Comparison of ENCODE assay signal across 21 cellular contexts in genomic region chr20:4134355-4134834, GRCh38. TPM values are rescaled to one million over a fixed set of nuclear protein-coding genes. Genes with fewer than 3 reads are reported as not detected.
DNase-seq lines count a peak whose midpoint lies in the region; ATAC-seq, FAIRE-seq and TF ChIP-seq lines count a peak whose summit lies in the region.
"Had no signal": no experiment of that assay in that cellular context is flagged by ENCODE, and none has a peak within 500 bp of the region (broad histone marks: within the 10 kb centered on the region; RNA-seq: fewer than 3 reads in every experiment).

No MANE protein-coding gene starts in this region.

- no peaks in the 10 kb centered on the region for H3K36me3 Mint-ChIP-seq in activated T-cell treated with anti-CD3 and anti-CD28 coated beads, Interleukin-2, amount 50 U/mL, for 72 hours (ENCODE audit: insufficient read depth in 2 of 2)
- no peaks in the 10 kb centered on the region for H3K36me3 Mint-ChIP-seq in activated T-cell treated with anti-CD3 and anti-CD28 coated beads, Interleukin-2, amount 50 U/mL, for 4 hours (ENCODE audit: insufficient read depth)
- H3K36me3 Mint-ChIP-seq: activated naive CD4-positive, alpha-beta T cell treated with anti-CD3 and anti-CD28 coated beads, Interleukin-2, amount 50 U/mL, for 72 hours had no signal

- peaks cover 26% of the 10 kb centered on the region for H3K4me1 ChIP-seq in IMR-90 (ENCODE audit: control insufficient read depth, insufficient read depth, low read length)
- H3K4me1 ChIP-seq in K562 (replicated peaks in 1 of 2; ENCODE audit: control insufficient read depth in 2 of 2, insufficient read depth in 2 of 2, low read length in 2 of 2): peaks cover 14 to 27% of the 10 kb centered on the region in 2 experiments
- H3K4me1 ChIP-seq in trophoblast cell (ENCODE audit: control insufficient read depth in 1 of 2, insufficient read depth in 2 of 2, low read length in 2 of 2): peaks cover 6 to 15% of the 10 kb centered on the region in 2 experiments
- no peaks in the 10 kb centered on the region for H3K4me1 ChIP-seq in psoas muscle
- H3K4me1 ChIP-seq: HAP-1 had no signal

- dilution Hi-C loops in IMR-90 (cut with HindIII; ENCODE audit: low sequenced_read_pairs, unreplicated experiment): no loop called here

- H3K4ac ChIP-seq in IMR-90 (ENCODE audit: low read depth, low read length) (peak overlapping the region; percentile 83), trophoblast cell (ENCODE audit: low read depth, low read length) (no peak overlapping the region)

- H3K18ac ChIP-seq in IMR-90 (ENCODE audit: low read depth, low read length) (peak overlapping the region; percentile 58), trophoblast cell (ENCODE audit: low read length) (no peak overlapping the region)

- peaks cover 28% of the 10 kb centered on the region for H3K9me1 ChIP-seq in IMR-90 (ENCODE audit: insufficient read depth, low read length)
- H3K9me1 ChIP-seq in K562 (ENCODE audit: control insufficient read depth, insufficient read depth, low read length): no peaks in the 10 kb centered on the region

- in situ Hi-C loops in IMR-90 (cut with MboI; ENCODE audit: low sequenced_read_pairs): no loop called here
- in situ Hi-C loops in K562 (cut with MboI): no loop called here

- H3K9me3 Mint-ChIP-seq in activated T-cell treated with anti-CD3 and anti-CD28 coated beads, Interleukin-2, amount 50 U/mL, for 72 hours: no peaks in the 10 kb centered on the region
- H3K9me3 Mint-ChIP-seq in activated T-cell treated with anti-CD3 and anti-CD28 coated beads, Interleukin-2, amount 50 U/mL, for 4 hours: no peaks in the 10 kb centered on the region
- H3K9me3 Mint-ChIP-seq: activated naive CD4-positive, alpha-beta T cell treated with anti-CD3 and anti-CD28 coated beads, Interleukin-2, amount 50 U/mL, for 72 hours had no signal

- H4K5ac ChIP-seq in IMR-90 (ENCODE audit: low read depth, low read length): peak overlapping the region; percentile 62

- no peak overlapping the region for H3K4me2 ChIP-seq in IMR-90 (ENCODE audit: low read depth, low read length)
- H3K4me2 ChIP-seq in K562 (ENCODE audit: insufficient read depth, low read length): peak overlapping the region; percentile 8; the same call in 1 of the 2 replicates
- H3K4me2 ChIP-seq in trophoblast cell (ENCODE audit: low read length): no peak overlapping the region

- CTCF ChIA-PET in IMR-90 (lab: Yijun Ruan, JAX) (no interaction called here), K562 (lab: Yijun Ruan, JAX; ENCODE audit: low intra/inter-chr PET ratio) (no interaction called here)

- no TSS peak for BruUV-seq in IMR-90 (replicated peaks; lab: Mats Ljungman, UMichigan)
- no TSS peak for BruUV-seq in K562 (replicated peaks; lab: Mats Ljungman, UMichigan)

- no peaks in the 10 kb centered on the region for H4K20me1 ChIP-seq in IMR-90 (ENCODE audit: insufficient read depth, low read length)
- no peaks in the 10 kb centered on the region for H4K20me1 ChIP-seq in K562 (replicated peaks; ENCODE audit: control insufficient read depth, insufficient read depth, low read length)

- peak overlapping the region; percentile 95 for H2AK9ac ChIP-seq in IMR-90 (replicated peaks; ENCODE audit: low read depth, low read length, poor library complexity)

- POLR2A ChIA-PET in IMR-90 (lab: Charles Lee; ENCODE audit: unreplicated experiment) (no interaction called here), K562 (lab: Yijun Ruan, JAX) (interaction anchor here (1.0 to 1.2 kb wide), 2 partner anchors 13 to 172 kb away, joined by 3 read pairs; no protein-coding TSS in a partner anchor)

- no peak for TF ChIP-seq EP300 in K562 (IDR thresholded peaks at IDR 0.05; ENCODE audit: low read length)

- H3K4me3 ChIP-seq in IMR-90 (ENCODE audit: insufficient read depth, low read depth, low read length) (no peak overlapping the region), K562 (no peak overlapping the region), trophoblast cell (ENCODE audit: low read depth, low read length) (no peak overlapping the region), psoas muscle (no peak overlapping the region)
- H3K4me3 ChIP-seq: HAP-1 had no signal

- no peak for DNase-seq in activated T-cell treated with anti-CD3 and anti-CD28 coated beads, Interleukin-2, amount 50 U/mL, for 72 hours
- DNase-seq in activated T-cell treated with anti-CD3 and anti-CD28 coated beads, Interleukin-2, amount 50 U/mL, for 4 hours: no peak
- DNase-seq in IMR-90: no peak
- no peak for DNase-seq in K562 (ENCODE audit: extremely low read depth in 1 of 4, low spot score in 3 of 4)
- DNase-seq in trophoblast cell: no peak
- DNase-seq in sciatic nerve (ENCODE audit: low spot score): no peak
- no peak for DNase-seq in psoas muscle
- DNase-seq in effector CD8-positive, alpha-beta T cell (lab: John Stamatoyannopoulos, UW): no peak
- DNase-seq: activated T-cell treated with anti-CD3 and anti-CD28 coated beads for 4 hours, brain microvascular endothelial cell, cortex of kidney, foreskin melanocyte, Karpas-422, NCI-H1105, NCI-H2107, right cardiac atrium, SIG-M5, T-helper 9 cell had no signal

- H3K4me1 Mint-ChIP-seq in activated T-cell treated with anti-CD3 and anti-CD28 coated beads, Interleukin-2, amount 50 U/mL, for 72 hours (ENCODE audit: low read depth): peaks cover 38% of the 10 kb centered on the region
- H3K4me1 Mint-ChIP-seq in activated T-cell treated with anti-CD3 and anti-CD28 coated beads, Interleukin-2, amount 50 U/mL, for 4 hours (ENCODE audit: low read depth): peaks cover 26% of the 10 kb centered on the region

- H2AFZ ChIP-seq in IMR-90 (replicated peaks; ENCODE audit: low read length, poor library complexity): peak overlapping the region; percentile 78
- no peak overlapping the region for H2AFZ ChIP-seq in K562 (ENCODE audit: low read depth, low read length)
- H2AFZ ChIP-seq in trophoblast cell (ENCODE audit: insufficient read depth, low read length, poor library complexity): no peak overlapping the region

- no peak overlapping the region for H3K9ac ChIP-seq in IMR-90 (ENCODE audit: low read depth, low read length)
- H3K9ac ChIP-seq in K562 (ENCODE audit: insufficient read depth in 1 of 2, low read depth in 2 of 2, low read length in 2 of 2): peak overlapping the region in 1 of 2 experiments; percentile 58; a peak in 1 of 4 replicates
- no peak overlapping the region for H3K9ac ChIP-seq in trophoblast cell (ENCODE audit: low read length)

- peak overlapping the region; percentile 78 for H3K27ac ChIP-seq in IMR-90 (ENCODE audit: insufficient read depth, low read length)
- H3K27ac ChIP-seq in K562 (ENCODE audit: extremely low read depth, low read depth, low read length): no peak overlapping the region
- H3K27ac ChIP-seq in trophoblast cell (ENCODE audit: low read depth, low read length): no peak overlapping the region
- no peak overlapping the region for H3K27ac ChIP-seq in psoas muscle
- H3K27ac ChIP-seq: neutrophil had no signal

- H2BK5ac ChIP-seq in IMR-90 (ENCODE audit: low read depth, low read length, poor library complexity, severe bottlenecking) (peak overlapping the region; percentile 68), trophoblast cell (ENCODE audit: low read depth, low read length, poor library complexity) (no peak overlapping the region)

- 74% methylated on average over 14 of the region's 14 CpGs; no CpG with 5 or more reads in 1 of the 2 experiments for WGBS in IMR-90 (ENCODE audit: extremely low coverage in 2 of 2, insufficient read length in 1 of 2), 2 experiments
- 9% methylated on average over 12 of the region's 14 CpGs for WGBS in K562 (ENCODE audit: insufficient coverage, low coverage, missing lambda C conversion rate)
- no CpG with 5 or more reads among the region's 14 CpGs for WGBS in trophoblast cell (ENCODE audit: extremely low coverage, insufficient coverage, insufficient read length)
- WGBS in psoas muscle, 3 donors: 68 to 69% (median 68%) methylated on average over 14 of the region's 14 CpGs

- FAIRE-seq in K562 (lab: Jason Lieb, UNC): no peak

- peak overlapping the region; percentile 5 for H2BK12ac ChIP-seq in trophoblast cell (ENCODE audit: low read length)

- H2BK120ac ChIP-seq in IMR-90 (ENCODE audit: low read depth, low read length) (peak overlapping the region; percentile 87), trophoblast cell (ENCODE audit: insufficient read depth, low read length, poor library complexity) (no peak overlapping the region)

- intact Hi-C loops in IMR-90 (cut with micrococcal nuclease): no loop called here
- intact Hi-C loops in K562 (cut with micrococcal nuclease): no loop called here
- intact Hi-C loops in sciatic nerve (cut with DNase I): no loop called here
- intact Hi-C loops in psoas muscle (cut with DNase I): no loop called here

- no peaks in the 10 kb centered on the region for H3K36me3 ChIP-seq in IMR-90 (ENCODE audit: control insufficient read depth, insufficient read depth, low read length)
- H3K36me3 ChIP-seq in K562 (ENCODE audit: control insufficient read depth, insufficient read depth, low read length): no peaks in the 10 kb centered on the region
- H3K36me3 ChIP-seq in trophoblast cell (ENCODE audit: control insufficient read depth in 1 of 2, insufficient read depth in 2 of 2, low read length in 2 of 2): no peaks in the 10 kb centered on the region
- H3K36me3 ChIP-seq in psoas muscle (ENCODE audit: insufficient read depth in 1 of 2, low read depth in 1 of 2): no peaks in the 10 kb centered on the region
- H3K36me3 ChIP-seq: brain microvascular endothelial cell, HAP-1, neutrophil had no signal

- H3K14ac ChIP-seq in IMR-90 (replicated peaks; ENCODE audit: low read depth, low read length): peak overlapping the region; percentile 93
- no peak overlapping the region for H3K14ac ChIP-seq in trophoblast cell (ENCODE audit: low read length)

- no peak overlapping the region for H3K27ac Mint-ChIP-seq in activated T-cell treated with anti-CD3 and anti-CD28 coated beads, Interleukin-2, amount 50 U/mL, for 72 hours
- H3K27ac Mint-ChIP-seq: activated naive CD4-positive, alpha-beta T cell treated with anti-CD3 and anti-CD28 coated beads, Interleukin-2, amount 50 U/mL, for 72 hours had no signal

- H3K23ac ChIP-seq in IMR-90 (ENCODE audit: low read depth, low read length) (peak overlapping the region; percentile 93; the same call in 1 of the 2 replicates), trophoblast cell (ENCODE audit: low read length) (no peak overlapping the region)

- peaks cover 10% of the 10 kb centered on the region for H3K27me3 Mint-ChIP-seq in activated T-cell treated with anti-CD3 and anti-CD28 coated beads, Interleukin-2, amount 50 U/mL, for 72 hours (ENCODE audit: low read depth)
- peaks cover 12% of the 10 kb centered on the region for H3K27me3 Mint-ChIP-seq in activated T-cell treated with anti-CD3 and anti-CD28 coated beads, Interleukin-2, amount 50 U/mL, for 4 hours (ENCODE audit: low read depth)

- ATAC-seq in activated T-cell treated with anti-CD3 and anti-CD28 coated beads, Interleukin-2, amount 50 U/mL, for 72 hours (replicated peaks in 1 of 2): no peak
- ATAC-seq in activated T-cell treated with anti-CD3 and anti-CD28 coated beads, Interleukin-2, amount 50 U/mL, for 4 hours: no peak
- ATAC-seq in IMR-90 (ENCODE audit: low read depth) (no peak), K562 (no peak), sciatic nerve (no peak), psoas muscle (no peak)
- ATAC-seq: activated naive CD4-positive, alpha-beta T cell treated with anti-CD3 and anti-CD28 coated beads, Interleukin-2, amount 50 U/mL, for 72 hours had no signal

- H4K91ac ChIP-seq in IMR-90 (ENCODE audit: insufficient read depth, low read depth, low read length) (peak overlapping the region; percentile 65), trophoblast cell (ENCODE audit: low read depth, low read length) (peak overlapping the region; percentile 62)

- H3K27me3 ChIP-seq in IMR-90 (ENCODE audit: control insufficient read depth, insufficient read depth, low read length) (no peaks in the 10 kb centered on the region), K562 (ENCODE audit: control insufficient read depth in 2 of 2, insufficient read depth in 2 of 2, low read length in 2 of 2) (no peaks in the 10 kb centered on the region), trophoblast cell (ENCODE audit: insufficient read depth, low read length) (no peaks in the 10 kb centered on the region), psoas muscle (ENCODE audit: insufficient read depth in 3 of 3, low read length in 2 of 3) (no peaks in the 10 kb centered on the region)
- H3K27me3 ChIP-seq: brain microvascular endothelial cell, neutrophil had no signal

- no peak overlapping the region for H3K56ac ChIP-seq in IMR-90 (ENCODE audit: extremely low read depth, insufficient read depth, low read length)

- peak overlapping the region; percentile 78 for H2BK20ac ChIP-seq in IMR-90 (ENCODE audit: low read depth, low read length)

- TF ChIP-seq POLR2A in IMR-90 (IDR thresholded peaks at IDR 0.05; ENCODE audit: low read depth, low read length): no peak
- no peak for TF ChIP-seq POLR2A in K562 (conservative IDR thresholded peaks at IDR 0.05)

- no peaks in the 10 kb centered on the region for H3K79me2 ChIP-seq in K562 (ENCODE audit: control insufficient read depth, insufficient read depth, low read length)
- no peaks in the 10 kb centered on the region for H3K79me2 ChIP-seq in trophoblast cell (ENCODE audit: control insufficient read depth, insufficient read depth, low read length, poor library complexity)

- H3K4me3 Mint-ChIP-seq in activated T-cell treated with anti-CD3 and anti-CD28 coated beads, Interleukin-2, amount 50 U/mL, for 72 hours: peak overlapping the region; percentile 6 to 18
- H3K4me3 Mint-ChIP-seq in activated T-cell treated with anti-CD3 and anti-CD28 coated beads, Interleukin-2, amount 50 U/mL, for 4 hours: no peak overlapping the region

- TF ChIP-seq RAD21 in IMR-90 (IDR thresholded peaks at IDR 0.05; ENCODE audit: low read length) (no peak), K562 (CRISPR knock-in tag; conservative IDR thresholded peaks at IDR 0.05 in 1 of 2, IDR thresholded peaks at IDR 0.05 in 1 of 2) (no peak)

- H3K9me3 ChIP-seq in IMR-90 (ENCODE audit: control insufficient read depth, insufficient read depth, low read length): no peaks in the 10 kb centered on the region
- no peaks in the 10 kb centered on the region for H3K9me3 ChIP-seq in K562 (replicated peaks; ENCODE audit: control insufficient read depth, insufficient read depth, low read depth, low read length)
- no peaks in the 10 kb centered on the region for H3K9me3 ChIP-seq in trophoblast cell (ENCODE audit: insufficient read depth, low read depth, low read length)
- no peaks in the 10 kb centered on the region for H3K9me3 ChIP-seq in psoas muscle
- H3K9me3 ChIP-seq: HAP-1, neutrophil had no signal

- peak overlapping the region; percentile 55; the same call in 2 of the 3 replicates for H2BK15ac ChIP-seq in IMR-90 (ENCODE audit: low read depth, low read length)

- H4K8ac ChIP-seq in IMR-90 (ENCODE audit: low read depth in 2 of 2, low read length in 2 of 2) (peak overlapping the region; percentile 88 to 96), trophoblast cell (ENCODE audit: low read depth, low read length) (no peak overlapping the region)

- peaks cover 0 to 20% of the 10 kb centered on the region in 2 experiments; a peak in 3 of 4 replicates for H3K79me1 ChIP-seq in IMR-90 (ENCODE audit: low read depth in 1 of 2, low read length in 2 of 2)
- peaks cover 1% of the 10 kb centered on the region for H3K79me1 ChIP-seq in trophoblast cell (ENCODE audit: low read length)

- H2AK5ac ChIP-seq in IMR-90 (ENCODE audit: low read depth, low read length): peak overlapping the region; percentile 97
- H2AK5ac ChIP-seq in trophoblast cell (ENCODE audit: low read length): no peak overlapping the region

- H4K12ac ChIP-seq in trophoblast cell (ENCODE audit: low read depth, low read length): no peak overlapping the region

- no peak for TF ChIP-seq CTCF in IMR-90 (conservative IDR thresholded peaks at IDR 0.05; ENCODE audit: low read depth, low read length)
- no peak for TF ChIP-seq CTCF in K562 (IDR thresholded peaks at IDR 0.05 in 2 of 3, conservative IDR thresholded peaks at IDR 0.05 in 1 of 3; ENCODE audit: insufficient read depth in 2 of 3, low read depth in 1 of 3, low read length in 3 of 3)
- no peak for TF ChIP-seq CTCF in psoas muscle (IDR thresholded peaks at IDR 0.05)

RNA-seq across cellular contexts. Expression of gene SMOX, which starts 14.2 kb away (rescaled TPM):
- total RNA-seq in activated T-cell treated with anti-CD3 and anti-CD28 coated beads, Interleukin-2, amount 50 U/mL, for 72 hours: 10 to 100 TPM; 13.3 to 19.8 TPM
- 1 to 10 TPM; 1.2 to 6.8 (median 3.2) TPM for total RNA-seq in activated T-cell treated with anti-CD3 and anti-CD28 coated beads, Interleukin-2, amount 50 U/mL, for 4 hours
- total RNA-seq in IMR-90 (2012; rRNA removed) (8.2 and 9.4 TPM in 2 replicates), K562 (2014; rRNA removed) (6.7 and 8.2 TPM in 2 replicates), K562 (2014; rRNA removed; fragmentation: Illumina TruSeq; extraction: Trizol) (1.3 and 1.6 TPM in 2 replicates), K562 (2015; rRNA removed; fragmentation: Illumina TruSeq; extraction: Trizol) (3.7 and 4.3 TPM in 2 replicates), K562 (2021) (5.7 and 8.4 TPM in 2 replicates), sciatic nerve (29.4 TPM), psoas muscle (1 to 10 TPM; 2.1 to 5.7 (median 4.0) TPM)
- polyA plus RNA-seq in IMR-90 (2012; rRNA removed) (18.0 and 21.2 TPM in 2 replicates), K562 (2011; rRNA removed) (1.9 and 2.2 TPM in 2 replicates), K562 (2014; fragmentation: Illumina TruSeq; extraction: Trizol) (4.3 and 8.0 TPM in 2 replicates), K562 (2014; fragmentation: Nextera tagmentation; extraction: Ambion mirVana) (1 to 10 TPM in 1 of 2 experiments, under 1 TPM in 1; 0.76 to 1.5 TPM), K562 (2014; rRNA removed) (5.7 and 8.3 TPM in 2 replicates), psoas muscle (1 to 10 TPM; 1.7 to 4.8 (median 2.2) TPM)
- 21.7 and 23.3 TPM in 2 replicates for polyA plus RNA-seq in IMR-90 (2012; cell fraction: cytosol; rRNA removed)
- 21.1 and 27.3 TPM in 2 replicates for polyA plus RNA-seq in IMR-90 (2012; cell fraction: nucleus; rRNA removed; ENCODE audit: low replicate concordance)
- 0.84 and 6.1 TPM in 2 replicates for total RNA-seq in K562 (2011; cell fraction: chromatin; rRNA removed; ENCODE audit: low replicate concordance)
- total RNA-seq in K562 (2011; cell fraction: nucleolus; rRNA removed): 3.0 and 3.2 TPM in 2 replicates
- total RNA-seq in K562 (2011; cell fraction: nucleoplasm; rRNA removed): 2.4 and 3.3 TPM in 2 replicates
- 5.0 and 7.4 TPM in 2 replicates for polyA plus RNA-seq in K562 (2011; cell fraction: cytosol; rRNA removed)
- polyA plus RNA-seq in K562 (2011; cell fraction: nucleus; rRNA removed): 3.9 and 11.2 TPM in 2 replicates
- 8.5 and 13.7 TPM in 2 replicates for polyA plus RNA-seq in K562 (2012)
- polyA minus RNA-seq in K562 (2011; rRNA and poly(A)+ RNA removed): 0.81 and 1.4 TPM in 2 replicates
- polyA minus RNA-seq in K562 (2011; cell fraction: cytosol; rRNA and poly(A)+ RNA removed): 1.1 and 1.6 TPM in 2 replicates
- polyA minus RNA-seq in K562 (2011; cell fraction: nucleus; rRNA and poly(A)+ RNA removed): 1.1 and 1.2 TPM in 2 replicates
- polyA plus RNA-seq in trophoblast cell (2013): 33.1 and 36.6 TPM in 2 replicates
